1 cellular context compared by ENCODE assay signal in the genomic region with DNA sequence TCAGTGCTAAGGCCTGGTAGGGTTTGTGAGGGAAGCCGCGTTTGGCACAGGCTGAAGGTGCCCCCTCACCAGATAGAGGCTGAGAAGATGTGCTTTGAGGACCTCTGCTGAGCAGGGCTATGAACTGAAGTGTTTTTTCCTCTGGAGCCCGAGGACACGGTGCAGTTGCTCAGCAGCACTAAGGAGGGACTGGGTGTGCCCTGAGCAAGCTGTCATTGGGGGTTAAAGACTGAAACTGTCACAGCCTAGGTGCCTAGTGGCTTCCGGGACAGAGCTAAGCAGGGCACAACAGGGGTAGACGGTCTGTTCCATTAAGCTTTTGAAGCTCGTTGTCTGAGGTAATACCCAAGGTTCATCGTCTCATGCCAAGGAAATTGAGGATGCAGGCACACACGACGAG.
TF ChIP-seq lines count a peak whose summit lies in the region.

No MANE protein-coding gene starts in this region.

TF ChIP-seq in WTC11, 78 proteins besides CTCF, POLR2A, EP300 and RAD21:
- TF ChIP-seq, protein P1, sequence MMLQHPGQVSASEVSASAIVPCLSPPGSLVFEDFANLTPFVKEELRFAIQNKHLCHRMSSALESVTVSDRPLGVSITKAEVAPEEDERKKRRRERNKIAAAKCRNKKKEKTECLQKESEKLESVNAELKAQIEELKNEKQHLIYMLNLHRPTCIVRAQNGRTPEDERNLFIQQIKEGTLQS (CRISPR knock-in tag; conservative IDR thresholded peaks at IDR 0.05): no peak
- TF ChIP-seq FOXJ3 (CRISPR knock-in tag; IDR thresholded peaks at IDR 0.05; ENCODE audit: borderline replicate concordance) (no peak), RELA (CRISPR knock-in tag; IDR thresholded peaks at IDR 0.05; ENCODE audit: borderline replicate concordance) (no peak), ELF4 (CRISPR knock-in tag; IDR thresholded peaks at IDR 0.05; ENCODE audit: low read depth) (no peak), TEAD1 (CRISPR knock-in tag; IDR thresholded peaks at IDR 0.05) (no peak), ESRRA (CRISPR knock-in tag; IDR thresholded peaks at IDR 0.05; ENCODE audit: borderline replicate concordance) (no peak), KAT7 (CRISPR knock-in tag; IDR thresholded peaks at IDR 0.05; ENCODE audit: borderline replicate concordance) (no peak), FOXK1 (CRISPR knock-in tag; IDR thresholded peaks at IDR 0.05) (no peak), ZNF232 (CRISPR knock-in tag; IDR thresholded peaks at IDR 0.05) (no peak), ZNF671 (CRISPR knock-in tag; IDR thresholded peaks at IDR 0.05) (no peak)
- TF ChIP-seq, protein P2, sequence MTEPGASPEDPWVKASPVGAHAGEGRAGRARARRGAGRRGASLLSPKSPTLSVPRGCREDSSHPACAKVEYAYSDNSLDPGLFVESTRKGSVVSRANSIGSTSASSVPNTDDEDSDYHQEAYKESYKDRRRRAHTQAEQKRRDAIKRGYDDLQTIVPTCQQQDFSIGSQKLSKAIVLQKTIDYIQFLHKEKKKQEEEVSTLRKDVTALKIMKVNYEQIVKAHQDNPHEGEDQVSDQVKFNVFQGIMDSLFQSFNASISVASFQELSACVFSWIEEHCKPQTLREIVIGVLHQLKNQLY (CRISPR knock-in tag; IDR thresholded peaks at IDR 0.05): no peak
TF ChIP-seq in WTC11: peak in this region for 0.
